ENCODE assay signal across 23 cellular contexts in genomic region chr5:6686501-6686900, GRCh38. TPM values are rescaled to one million over a fixed set of nuclear protein-coding genes. Genes with fewer than 3 reads are reported as not detected.
DNase-seq lines count a peak whose midpoint lies in the region; ATAC-seq and TF ChIP-seq lines count a peak whose summit lies in the region.
"Had no signal": no experiment of that assay in that cellular context is flagged by ENCODE, and none has a peak within 500 bp of the region (broad histone marks: within the 10 kb centered on the region; RNA-seq: fewer than 3 reads in every experiment).

No MANE protein-coding gene starts in this region.

- no peak for TF ChIP-seq EP300 in neural cell (conservative IDR thresholded peaks at IDR 0.05; ENCODE audit: poor library complexity, severe bottlenecking)

- no peaks in the 10 kb centered on the region for H3F3A ChIP-seq in neural cell (ENCODE audit: insufficient read depth, low read length, poor library complexity, severe bottlenecking)

- no peak for TF ChIP-seq RAD21 in neural cell (conservative IDR thresholded peaks at IDR 0.05)

- H3K9ac ChIP-seq in neural cell (ENCODE audit: low read length), result no peak overlapping the region
- no peak overlapping the region for H3K9ac ChIP-seq in colonic mucosa (ENCODE audit: low read depth in 2 of 2, low read length in 2 of 2)

- H3K4me1 ChIP-seq in heart right ventricle (peaks cover 0 to 9% (median 0%) of the 10 kb centered on the region in 9 donors), right cardiac atrium (ENCODE audit: control insufficient read depth, insufficient read depth, low read length) (no peaks in the 10 kb centered on the region), colonic mucosa (no peaks in the 10 kb centered on the region)
- H3K4me1 ChIP-seq: A549, BE2C had no signal

- H3K9me3 ChIP-seq in heart right ventricle, result no peaks in the 10 kb centered on the region
- peaks cover 2% of the 10 kb centered on the region for H3K9me3 ChIP-seq in right cardiac atrium (ENCODE audit: control insufficient read depth, low read length)
- no peaks in the 10 kb centered on the region for H3K9me3 ChIP-seq in neural cell (ENCODE audit: low read length)
- H3K9me3 ChIP-seq in colonic mucosa, result no peaks in the 10 kb centered on the region
- H3K9me3 ChIP-seq: A549, BE2C, prostate gland, spleen, tibial nerve had no signal

- H3K4me1 Mint-ChIP-seq in endothelial cell (ENCODE audit: unreplicated experiment), result peaks cover 4% of the 10 kb centered on the region

- WGBS in heart right ventricle, 2 donors, result 47 to 53% methylated on average over 6 of the region's 6 CpGs
- WGBS in right cardiac atrium, result 45% methylated on average over 6 of the region's 6 CpGs

- H3K4me2 ChIP-seq in neural cell (ENCODE audit: low read length), result no peak overlapping the region

- TF ChIP-seq CTCF in heart right ventricle (IDR thresholded peaks at IDR 0.05), result no peak
- TF ChIP-seq CTCF in endothelial cell (IDR thresholded peaks at IDR 0.05; ENCODE audit: unreplicated experiment), result no peak
- no peak for TF ChIP-seq CTCF in neural cell (IDR thresholded peaks at IDR 0.05; ENCODE audit: poor library complexity, severe bottlenecking)
- TF ChIP-seq CTCF in colonic mucosa (IDR thresholded peaks at IDR 0.05), result no peak
- TF ChIP-seq CTCF in omental fat pad (IDR thresholded peaks at IDR 0.05), result no peak

- no peaks in the 10 kb centered on the region for H3K36me3 ChIP-seq in heart right ventricle
- H3K36me3 ChIP-seq in neural cell (ENCODE audit: insufficient read depth, low read length), result no peaks in the 10 kb centered on the region
- no peaks in the 10 kb centered on the region for H3K36me3 ChIP-seq in colonic mucosa
- H3K36me3 ChIP-seq: BE2C, prostate gland, spleen, tibial nerve had no signal

- H3K4me3 ChIP-seq in heart right ventricle (peak overlapping the region in 6 of 10 donors; percentile 11 to 53 (median 44)), right cardiac atrium (ENCODE audit: low read length) (no peak overlapping the region), neural cell (ENCODE audit: low read length) (peak overlapping the region; percentile 48), colonic mucosa (no peak overlapping the region)
- H3K4me3 ChIP-seq: A549, prostate gland had no signal

- H3K36me3 Mint-ChIP-seq in endothelial cell (ENCODE audit: low read depth, unreplicated experiment), result no peaks in the 10 kb centered on the region
- H3K36me3 Mint-ChIP-seq: activated naive CD4-positive, alpha-beta T cell treated with anti-CD3 and anti-CD28 coated beads, Interleukin-2, amount 50 U/mL, for 24 hours; IgD-negative memory B cell; natural killer cell; T-cell had no signal

- H3K27ac Mint-ChIP-seq in endothelial cell (ENCODE audit: unreplicated experiment), result no peak overlapping the region
- H3K27ac Mint-ChIP-seq: activated naive CD4-positive, alpha-beta T cell treated with anti-CD3 and anti-CD28 coated beads, Interleukin-2, amount 50 U/mL, for 24 hours; IgD-negative memory B cell; natural killer cell; stimulated activated naive CD8-positive, alpha-beta T cell treated with anti-CD3 and anti-CD28 coated beads, Interleukin-15, Interleukin-2, amounts not matched to agents 100 ng/mL and 50 ng/mL, for 24 hours; T-cell had no signal

- H3K27ac ChIP-seq in heart right ventricle, result no peak overlapping the region
- no peak overlapping the region for H3K27ac ChIP-seq in right cardiac atrium (ENCODE audit: low read length)
- H3K27ac ChIP-seq in neural cell (ENCODE audit: low read length), result no peak overlapping the region
- no peak overlapping the region for H3K27ac ChIP-seq in colonic mucosa
- H3K27ac ChIP-seq: A549, prostate gland, spleen, tibial nerve had no signal

- DNase-seq in heart right ventricle (no peak), right cardiac atrium (no peak), endothelial cell (ENCODE audit: low spot score) (no peak), colonic mucosa (no peak), omental fat pad (ENCODE audit: low spot score) (no peak)
- DNase-seq in stimulated activated CD4-positive, alpha-beta T cell treated with anti-CD3 and anti-CD28 coated beads, Interleukin-4, amount 100 ng/mL, for 24 hours, result no peak
- DNase-seq: activated T-cell treated with anti-CD3 and anti-CD28 coated beads, Interleukin-2, amount 50 U/mL, for 48 hours; BE2C; COR-L47; DMS79 treated with DMSO at 0.1 percent for 48 hours; natural killer cell; NCI-H2081 treated with DMSO at 0.1 percent for 48 hours; spleen; stimulated activated CD4-positive, alpha-beta T cell treated with anti-CD3 and anti-CD28 coated beads, Interleukin-4, amount 100 ng/mL, for 4 hours had no signal

- no peaks in the 10 kb centered on the region for H3K79me2 ChIP-seq in neural cell (replicated peaks; ENCODE audit: insufficient read depth, low read length)

- H2AFZ ChIP-seq in neural cell (ENCODE audit: low read depth, low read length), result no peak overlapping the region

- intact Hi-C loops in heart right ventricle (cut with DNase I) (no loop called here), right cardiac atrium (cut with DNase I) (no loop called here), colonic mucosa (cut with DNase I) (no loop called here)

- H3K27me3 Mint-ChIP-seq in endothelial cell (ENCODE audit: unreplicated experiment), result no peaks in the 10 kb centered on the region

- H3K9me3 Mint-ChIP-seq in endothelial cell (ENCODE audit: unreplicated experiment), result no peaks in the 10 kb centered on the region
- H3K9me3 Mint-ChIP-seq: activated naive CD4-positive, alpha-beta T cell treated with anti-CD3 and anti-CD28 coated beads, Interleukin-2, amount 50 U/mL, for 24 hours; natural killer cell; stimulated activated naive CD8-positive, alpha-beta T cell treated with anti-CD3 and anti-CD28 coated beads, Interleukin-15, Interleukin-2, amounts not matched to agents 100 ng/mL and 50 ng/mL, for 24 hours; T-cell had no signal

- ATAC-seq in heart right ventricle (no peak), right cardiac atrium (no peak), omental fat pad (ENCODE audit: low FRiP score) (no peak), SK-N-SH treated with all-trans-retinoic acid at 6 μM for 48 hours (no peak)

- peak overlapping the region; percentile 68 for H3K4me3 Mint-ChIP-seq in endothelial cell (ENCODE audit: unreplicated experiment)
- H3K4me3 Mint-ChIP-seq: IgD-negative memory B cell had no signal

- no peaks in the 10 kb centered on the region for H4K20me1 ChIP-seq in neural cell (ENCODE audit: insufficient read depth)

- H3K9me2 ChIP-seq in neural cell (ENCODE audit: insufficient read depth, low read length), result no peaks in the 10 kb centered on the region

- H3K27me3 ChIP-seq in heart right ventricle (peaks cover 0 to 37% (median 0%) of the 10 kb centered on the region in 7 donors), right cardiac atrium (ENCODE audit: control insufficient read depth, insufficient read depth) (no peaks in the 10 kb centered on the region), neural cell (ENCODE audit: insufficient read depth, low read depth, low read length) (peaks cover 35% of the 10 kb centered on the region), colonic mucosa (no peaks in the 10 kb centered on the region)
- H3K27me3 ChIP-seq: BE2C had no signal

TF ChIP-seq in neural cell, 6 proteins besides CTCF, POLR2A, EP300 and RAD21 (continues in another document):
- TF ChIP-seq EZH2 (IDR thresholded peaks at IDR 0.05; ENCODE audit: borderline replicate concordance, insufficient read depth, low read length, poor library complexity, severe bottlenecking), result no peak

TF ChIP-seq in SK-N-SH treated with all-trans-retinoic acid at 6 μM for 48 hours, 23 proteins besides CTCF, POLR2A, EP300 and RAD21 (continues in another document):
- TF ChIP-seq, protein P1, sequence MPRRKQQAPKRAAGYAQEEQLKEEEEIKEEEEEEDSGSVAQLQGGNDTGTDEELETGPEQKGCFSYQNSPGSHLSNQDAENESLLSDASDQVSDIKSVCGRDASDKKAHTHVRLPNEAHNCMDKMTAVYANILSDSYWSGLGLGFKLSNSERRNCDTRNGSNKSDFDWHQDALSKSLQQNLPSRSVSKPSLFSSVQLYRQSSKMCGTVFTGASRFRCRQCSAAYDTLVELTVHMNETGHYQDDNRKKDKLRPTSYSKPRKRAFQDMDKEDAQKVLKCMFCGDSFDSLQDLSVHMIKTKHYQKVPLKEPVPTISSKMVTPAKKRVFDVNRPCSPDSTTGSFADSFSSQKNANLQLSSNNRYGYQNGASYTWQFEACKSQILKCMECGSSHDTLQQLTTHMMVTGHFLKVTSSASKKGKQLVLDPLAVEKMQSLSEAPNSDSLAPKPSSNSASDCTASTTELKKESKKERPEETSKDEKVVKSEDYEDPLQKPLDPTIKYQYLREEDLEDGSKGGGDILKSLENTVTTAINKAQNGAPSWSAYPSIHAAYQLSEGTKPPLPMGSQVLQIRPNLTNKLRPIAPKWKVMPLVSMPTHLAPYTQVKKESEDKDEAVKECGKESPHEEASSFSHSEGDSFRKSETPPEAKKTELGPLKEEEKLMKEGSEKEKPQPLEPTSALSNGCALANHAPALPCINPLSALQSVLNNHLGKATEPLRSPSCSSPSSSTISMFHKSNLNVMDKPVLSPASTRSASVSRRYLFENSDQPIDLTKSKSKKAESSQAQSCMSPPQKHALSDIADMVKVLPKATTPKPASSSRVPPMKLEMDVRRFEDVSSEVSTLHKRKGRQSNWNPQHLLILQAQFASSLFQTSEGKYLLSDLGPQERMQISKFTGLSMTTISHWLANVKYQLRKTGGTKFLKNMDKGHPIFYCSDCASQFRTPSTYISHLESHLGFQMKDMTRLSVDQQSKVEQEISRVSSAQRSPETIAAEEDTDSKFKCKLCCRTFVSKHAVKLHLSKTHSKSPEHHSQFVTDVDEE (CRISPR knock-in tag; IDR thresholded peaks at IDR 0.05), result no peak

RNA-seq across cellular contexts. Expression of gene TENT4A, which starts 26.7 kb away (rescaled TPM):
- 10 to 100 TPM in 8 of 10 donors, 1 to 10 TPM in 2; 8.8 to 13.7 (median 11.7) TPM for total RNA-seq in heart right ventricle
- polyA plus RNA-seq in heart right ventricle, result 1 to 10 TPM; 4.2 to 8.9 TPM
- 10 to 100 TPM; 11.2 to 14.5 (median 12.3) TPM for total RNA-seq in right cardiac atrium
- 4.7 TPM for polyA plus RNA-seq in right cardiac atrium
- 24.7 TPM for total RNA-seq in endothelial cell (ENCODE audit: unreplicated experiment)
- 12.1 and 14.7 TPM in 2 replicates for polyA plus RNA-seq in neural cell
- polyA minus RNA-seq in neural cell, result 36.0 and 37.4 TPM in 2 replicates
- 10 to 100 TPM; 17.1 to 21.9 TPM for total RNA-seq in colonic mucosa
- total RNA-seq in omental fat pad, result 10 to 100 TPM; 25.1 to 40.1 (median 31.1) TPM

RNA-seq across cellular contexts. Expression of gene SRD5A1, which starts 53.3 kb away (rescaled TPM):
- total RNA-seq in heart right ventricle (1 to 10 TPM; 2.1 to 5.5 (median 3.2) TPM), right cardiac atrium (1 to 10 TPM; 2.8 to 3.0 (median 2.9) TPM), endothelial cell (ENCODE audit: unreplicated experiment) (21.6 TPM), colonic mucosa (10 to 100 TPM; 15.9 to 17.4 TPM), omental fat pad (1 to 10 TPM; 2.3 to 6.7 (median 6.0) TPM)
- polyA plus RNA-seq in heart right ventricle (1 to 10 TPM; 1.0 to 2.6 TPM), right cardiac atrium (1.4 TPM), neural cell (122 and 123 TPM in 2 replicates)
- 39.2 and 43.9 TPM in 2 replicates for polyA minus RNA-seq in neural cell

RNA-seq across cellular contexts. Expression of gene NSUN2, which starts 53.7 kb away (rescaled TPM):
- total RNA-seq in heart right ventricle, result 10 to 100 TPM; 30.0 to 42.6 (median 36.1) TPM
- polyA plus RNA-seq in heart right ventricle, result 10 to 100 TPM; 27.9 to 31.5 TPM
- 10 to 100 TPM; 26.2 to 31.2 (median 27.2) TPM for total RNA-seq in right cardiac atrium
- polyA plus RNA-seq in right cardiac atrium, result 23.7 TPM
- 70.2 TPM for total RNA-seq in endothelial cell (ENCODE audit: unreplicated experiment)
- 47.5 and 51.8 TPM in 2 replicates for polyA plus RNA-seq in neural cell
- 33.6 and 34.5 TPM in 2 replicates for polyA minus RNA-seq in neural cell
- 10 to 100 TPM; 46.9 to 69.9 TPM for total RNA-seq in colonic mucosa
- 100 to 1,000 TPM in 1 of 4 donors, 10 to 100 TPM in 3; 38.5 to 100 (median 40.4) TPM for total RNA-seq in omental fat pad

Comparison
In these comparisons a context has a peak if more than half of its experiments do, and no peak if none do; other contexts are left out.
1. H3K4me3 ChIP-seq: peak in heart right ventricle (6 of 10) and neural cell (single experiment); none in right cardiac atrium (single experiment) and colonic mucosa (single experiment).